17 cellular contexts compared by ENCODE assay signal in the genomic region with DNA sequence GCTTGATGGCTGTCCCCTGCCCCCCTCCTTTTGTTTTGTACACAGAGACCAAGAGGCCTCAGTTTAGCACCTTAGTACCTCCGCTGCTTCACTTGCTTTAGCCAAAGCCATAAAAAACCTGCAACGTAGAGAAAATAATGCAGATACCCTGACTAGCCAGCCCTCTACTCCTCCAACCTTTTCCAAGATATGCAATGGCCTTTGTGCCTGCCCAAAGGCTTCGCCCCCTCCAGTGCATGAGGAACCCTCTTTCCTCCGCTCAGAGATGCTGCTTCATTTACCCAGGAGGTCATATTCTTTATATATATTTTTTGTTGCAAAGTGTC. TPM values are rescaled to one million over a fixed set of nuclear protein-coding genes. Genes with fewer than 3 reads are reported as not detected.
DNase-seq lines count a peak whose midpoint lies in the region; ATAC-seq, FAIRE-seq and TF ChIP-seq lines count a peak whose summit lies in the region.
"Had no signal": no experiment of that assay in that cellular context is flagged by ENCODE, and none has a peak within 500 bp of the region (broad histone marks: within the 10 kb centered on the region; RNA-seq: fewer than 3 reads in every experiment).

No MANE protein-coding gene starts in this region.

- TF ChIP-seq CTCF in K562 (IDR thresholded peaks at IDR 0.05 in 2 of 3, conservative IDR thresholded peaks at IDR 0.05 in 1 of 3; ENCODE audit: insufficient read depth in 2 of 3, low read depth in 1 of 3, low read length in 3 of 3): no peak
- no peak for TF ChIP-seq CTCF in neural progenitor cell (IDR thresholded peaks at IDR 0.05)

- TF ChIP-seq EP300 in K562 (IDR thresholded peaks at IDR 0.05; ENCODE audit: low read length): no peak

- H3K4me1 Mint-ChIP-seq in neural progenitor cell: peaks cover 16% of the 10 kb centered on the region
- H3K4me1 Mint-ChIP-seq in CD8-positive, alpha-beta memory T cell: peaks cover 0 to 4% (median 0%) of the 10 kb centered on the region in 3 donors

- H4K20me1 ChIP-seq in K562 (replicated peaks; ENCODE audit: control insufficient read depth, insufficient read depth, low read length) (no peaks in the 10 kb centered on the region), neural progenitor cell (ENCODE audit: low read depth) (no peaks in the 10 kb centered on the region)

- H3K4me1 ChIP-seq in HUES48 (ENCODE audit: control insufficient read depth, insufficient read depth, low read length): no peaks in the 10 kb centered on the region
- H3K4me1 ChIP-seq in K562 (replicated peaks in 1 of 2; ENCODE audit: control insufficient read depth in 2 of 2, insufficient read depth in 2 of 2, low read length in 2 of 2): peaks cover 28 to 34% of the 10 kb centered on the region in 2 experiments
- peaks cover 26% of the 10 kb centered on the region for H3K4me1 ChIP-seq in neural progenitor cell
- H3K4me1 ChIP-seq in CD8-positive, alpha-beta memory T cell (ENCODE audit: insufficient read depth, low read length): no peaks in the 10 kb centered on the region

- in situ Hi-C loops in K562 (cut with MboI): no loop called here

- H3K4me3 Mint-ChIP-seq in neural progenitor cell: peak overlapping the region; percentile 34
- H3K4me3 Mint-ChIP-seq in CD8-positive, alpha-beta memory T cell: no peak overlapping the region

- H3K79me2 ChIP-seq in K562 (ENCODE audit: control insufficient read depth, insufficient read depth, low read length) (no peaks in the 10 kb centered on the region), neural progenitor cell (ENCODE audit: low read depth) (no peaks in the 10 kb centered on the region)

- TF ChIP-seq RAD21 in K562 (CRISPR knock-in tag; conservative IDR thresholded peaks at IDR 0.05 in 1 of 2, IDR thresholded peaks at IDR 0.05 in 1 of 2): no peak

- peaks cover 41% of the 10 kb centered on the region for H3K36me3 ChIP-seq in HUES48 (ENCODE audit: control insufficient read depth, insufficient read depth, low read length)
- H3K36me3 ChIP-seq in K562 (ENCODE audit: control insufficient read depth, insufficient read depth, low read length): peaks cover 30% of the 10 kb centered on the region
- peaks cover 4% of the 10 kb centered on the region for H3K36me3 ChIP-seq in neural progenitor cell
- peaks cover 26% of the 10 kb centered on the region for H3K36me3 ChIP-seq in CD8-positive, alpha-beta memory T cell (ENCODE audit: insufficient read depth, low read length)

- intact Hi-C loops in K562 (cut with micrococcal nuclease): loop anchor here (1.0 kb wide), 1 partner anchor 21 kb away; no protein-coding TSS in a partner anchor

- H3K9ac ChIP-seq in HUES48 (ENCODE audit: low read depth, low read length) (no peak overlapping the region), K562 (ENCODE audit: insufficient read depth in 1 of 2, low read depth in 2 of 2, low read length in 2 of 2) (peak overlapping the region in 1 of 2 experiments; percentile 24; a peak in 1 of 4 replicates), neural progenitor cell (no peak overlapping the region)
- H3K9ac ChIP-seq: GM23248 had no signal

- peaks cover 4% of the 10 kb centered on the region for H3K27me3 Mint-ChIP-seq in neural progenitor cell (ENCODE audit: insufficient read depth, low read depth)
- peaks cover 0 to 2% of the 10 kb centered on the region in 2 donors for H3K27me3 Mint-ChIP-seq in CD8-positive, alpha-beta memory T cell

- H3K27ac ChIP-seq in HUES48 (ENCODE audit: low read depth, low read length): peak overlapping the region; percentile 25
- peak overlapping the region; percentile 71 for H3K27ac ChIP-seq in K562 (ENCODE audit: extremely low read depth, low read depth, low read length)
- H3K27ac ChIP-seq in neural progenitor cell: peak overlapping the region; percentile 54
- H3K27ac ChIP-seq in CD8-positive, alpha-beta memory T cell (ENCODE audit: low read depth, low read length): no peak overlapping the region
- H3K27ac ChIP-seq: GM23248, SJCRH30 had no signal

- no TSS peak for BruUV-seq in K562 (replicated peaks; lab: Mats Ljungman, UMichigan)

- peak overlapping the region; percentile 70 for H3K4me2 ChIP-seq in K562 (ENCODE audit: insufficient read depth, low read length)
- H3K4me2 ChIP-seq in neural progenitor cell: peak overlapping the region; percentile 60

- no peak for TF ChIP-seq POLR2A in K562 (conservative IDR thresholded peaks at IDR 0.05)

- WGBS in K562 (ENCODE audit: insufficient coverage, low coverage, missing lambda C conversion rate): 9% methylated on average over 4 of the region's 4 CpGs

- peaks cover 24% of the 10 kb centered on the region for H3F3A ChIP-seq in neural progenitor cell (ENCODE audit: low read depth)

- DNase-seq in K562 (ENCODE audit: extremely low read depth in 1 of 4, low spot score in 3 of 4) (no peak), neural progenitor cell (ENCODE audit: low spot score) (no peak), NCI-H510A treated with DMSO at 0.1 percent for 48 hours (lab: John Stamatoyannopoulos, UW) (no peak), HuH-7 (ENCODE audit: low spot score) (no peak)
- no peak for DNase-seq in CD8-positive, alpha-beta memory T cell
- DNase-seq: AML-193, Calu3, NCI-H146, NCI-H526 treated with DMSO at 0.1 percent for 48 hours, RPMI8226 had no signal

- POLR2A ChIA-PET in K562 (lab: Yijun Ruan, JAX): interaction anchor here (0.6 to 2.5 kb wide), 13 partner anchors 8 to 241 kb away, joined by 3 to 17 read pairs (median 6); a partner anchor contains a TSS
- POLR2A ChIA-PET in CD8-positive, alpha-beta memory T cell (lab: Charles Lee): no interaction called here

- FAIRE-seq in K562 (lab: Jason Lieb, UNC): no peak
- FAIRE-seq: G401.6, GM12892, GM19239 had no signal

- H3K27me3 ChIP-seq in HUES48 (ENCODE audit: control insufficient read depth, insufficient read depth, low read length) (no peaks in the 10 kb centered on the region), K562 (ENCODE audit: control insufficient read depth in 2 of 2, insufficient read depth in 2 of 2, low read length in 2 of 2) (no peaks in the 10 kb centered on the region), neural progenitor cell (no peaks in the 10 kb centered on the region)
- no peaks in the 10 kb centered on the region for H3K27me3 ChIP-seq in CD8-positive, alpha-beta memory T cell (ENCODE audit: insufficient read depth, low read length, poor library complexity, severe bottlenecking)
- H3K27me3 ChIP-seq: SJCRH30 had no signal

- H3K4me3 ChIP-seq in HUES48 (ENCODE audit: low read depth, low read length) (no peak overlapping the region), K562 (no peak overlapping the region), neural progenitor cell (no peak overlapping the region)
- no peak overlapping the region for H3K4me3 ChIP-seq in CD8-positive, alpha-beta memory T cell (ENCODE audit: low read length)
- H3K4me3 ChIP-seq: GM23248, SJCRH30 had no signal

- no peak overlapping the region for H3K27ac Mint-ChIP-seq in neural progenitor cell
- peak overlapping the region in 1 of 8 donors; percentile 63 for H3K27ac Mint-ChIP-seq in CD8-positive, alpha-beta memory T cell

- no peaks in the 10 kb centered on the region for H3K9me3 Mint-ChIP-seq in neural progenitor cell
- H3K9me3 Mint-ChIP-seq in CD8-positive, alpha-beta memory T cell: no peaks in the 10 kb centered on the region

- no peaks in the 10 kb centered on the region for H3K9me3 ChIP-seq in HUES48 (ENCODE audit: control insufficient read depth, insufficient read depth, low read length)
- H3K9me3 ChIP-seq in K562 (replicated peaks; ENCODE audit: control insufficient read depth, insufficient read depth, low read depth, low read length): no peaks in the 10 kb centered on the region
- H3K9me3 ChIP-seq in neural progenitor cell (ENCODE audit: low read depth): no peaks in the 10 kb centered on the region
- no peaks in the 10 kb centered on the region for H3K9me3 ChIP-seq in CD8-positive, alpha-beta memory T cell (ENCODE audit: low read length)
- H3K9me3 ChIP-seq: SJCRH30 had no signal

- CTCF ChIA-PET in K562 (lab: Yijun Ruan, JAX; ENCODE audit: low intra/inter-chr PET ratio): interaction anchor here (0.7 kb wide), 1 partner anchor 11 kb away, joined by 5 read pairs; no protein-coding TSS in a partner anchor
- CTCF ChIA-PET in CD8-positive, alpha-beta memory T cell (lab: Charles Lee): interaction anchor here (2.1 kb wide), 1 partner anchor 20 kb away, joined by 6 read pairs; no protein-coding TSS in a partner anchor

- no peaks in the 10 kb centered on the region for H3K9me1 ChIP-seq in K562 (ENCODE audit: control insufficient read depth, insufficient read depth, low read length)

- H3K36me3 Mint-ChIP-seq in neural progenitor cell: peaks cover 24% of the 10 kb centered on the region
- H3K36me3 Mint-ChIP-seq in CD8-positive, alpha-beta memory T cell: peaks cover 10 to 58% (median 20%) of the 10 kb centered on the region in 3 donors

- ATAC-seq in K562: peak; percentile 34

- peak overlapping the region; percentile 29; the same call in 1 of the 2 replicates for H2AFZ ChIP-seq in K562 (ENCODE audit: low read depth, low read length)
- no peak overlapping the region for H2AFZ ChIP-seq in neural progenitor cell (replicated peaks)
- H2AFZ ChIP-seq: GM23248 had no signal

RNA-seq across cellular contexts. Expression of a gene that starts 17.0 kb away (rescaled TPM):
- total RNA-seq in K562 (2011; cell fraction: chromatin; rRNA removed; ENCODE audit: low replicate concordance): 14.6 and 22.8 TPM in 2 replicates
- 8.8 and 9.7 TPM in 2 replicates for total RNA-seq in K562 (2011; cell fraction: nucleolus; rRNA removed)
- total RNA-seq in K562 (2011; cell fraction: nucleoplasm; rRNA removed): 7.5 and 8.7 TPM in 2 replicates
- total RNA-seq in K562 (2014; rRNA removed) (0.14 and 0.41 TPM in 2 replicates), K562 (2014; rRNA removed; fragmentation: Illumina TruSeq; extraction: Trizol) (0.29 and 0.33 TPM in 2 replicates), K562 (2015; rRNA removed; fragmentation: Illumina TruSeq; extraction: Trizol) (0.38 and 0.62 TPM in 2 replicates), K562 (2021) (1.5 and 1.8 TPM in 2 replicates), neural progenitor cell (ENCODE audit: low replicate concordance) (15.1 and 29.7 TPM in 2 replicates)
- polyA plus RNA-seq in K562 (2011; rRNA removed) (1.0 and 2.8 TPM in 2 replicates), K562 (2014; fragmentation: Illumina TruSeq; extraction: Trizol) (0.89 and 1.4 TPM in 2 replicates), K562 (2014; fragmentation: Nextera tagmentation; extraction: Ambion mirVana) (under 1 TPM; 0.10 to 0.17 TPM), K562 (2014; rRNA removed) (1.6 and 1.8 TPM in 2 replicates)
- polyA plus RNA-seq in K562 (2011; cell fraction: cytosol; rRNA removed): 1.3 and 2.0 TPM in 2 replicates
- 17.0 and 22.4 TPM in 2 replicates for polyA plus RNA-seq in K562 (2011; cell fraction: nucleus; rRNA removed)
- polyA plus RNA-seq in K562 (2012): 1.5 and 4.8 TPM in 2 replicates
- 0.35 and 0.45 TPM in 2 replicates for polyA minus RNA-seq in K562 (2011; rRNA and poly(A)+ RNA removed)
- 0.19 and 0.36 TPM in 2 replicates for polyA minus RNA-seq in K562 (2011; cell fraction: cytosol; rRNA and poly(A)+ RNA removed)
- polyA minus RNA-seq in K562 (2011; cell fraction: nucleus; rRNA and poly(A)+ RNA removed): 1.8 and 3.6 TPM in 2 replicates
- 1 to 10 TPM; 1.2 to 1.7 TPM for total RNA-seq in CD8-positive, alpha-beta memory T cell
- polyA plus RNA-seq in CD8-positive, alpha-beta memory T cell: 1.1 TPM

RNA-seq across cellular contexts. Expression of a gene that starts 17.7 kb away (rescaled TPM):
- total RNA-seq in K562 (2011; cell fraction: chromatin; rRNA removed; ENCODE audit: low replicate concordance): 0.77 and 2.7 TPM in 2 replicates
- 4.5 TPM in 2 replicates for total RNA-seq in K562 (2011; cell fraction: nucleolus; rRNA removed)
- 1.8 and 2.3 TPM in 2 replicates for total RNA-seq in K562 (2011; cell fraction: nucleoplasm; rRNA removed)
- total RNA-seq in K562 (2014; rRNA removed) (2.5 and 3.6 TPM in 2 replicates), K562 (2014; rRNA removed; fragmentation: Illumina TruSeq; extraction: Trizol) (0.18 and 0.19 TPM in 2 replicates), K562 (2015; rRNA removed; fragmentation: Illumina TruSeq; extraction: Trizol) (0.58 and 0.68 TPM in 2 replicates), K562 (2021) (4.0 and 4.8 TPM in 2 replicates), neural progenitor cell (ENCODE audit: low replicate concordance) (1.6 TPM in 1 of 2 replicates, not detected in the other)
- polyA plus RNA-seq in K562 (2011; rRNA removed) (0.82 and 3.6 TPM in 2 replicates), K562 (2014; fragmentation: Illumina TruSeq; extraction: Trizol) (0.06 and 0.28 TPM in 2 replicates), K562 (2014; fragmentation: Nextera tagmentation; extraction: Ambion mirVana) (not detected), K562 (2014; rRNA removed) (3.6 and 4.3 TPM in 2 replicates)
- 6.0 and 7.2 TPM in 2 replicates for polyA plus RNA-seq in K562 (2011; cell fraction: cytosol; rRNA removed)
- polyA plus RNA-seq in K562 (2011; cell fraction: nucleus; rRNA removed): 7.7 and 10.7 TPM in 2 replicates
- 5.1 and 10.4 TPM in 2 replicates for polyA plus RNA-seq in K562 (2012)
- polyA minus RNA-seq in K562 (2011; rRNA and poly(A)+ RNA removed): 0.21 and 0.30 TPM in 2 replicates
- 0.86 and 4.7 TPM in 2 replicates for polyA minus RNA-seq in K562 (2011; cell fraction: cytosol; rRNA and poly(A)+ RNA removed)
- polyA minus RNA-seq in K562 (2011; cell fraction: nucleus; rRNA and poly(A)+ RNA removed): 1.9 and 5.7 TPM in 2 replicates
- under 1 TPM; 0.18 to 0.20 TPM for total RNA-seq in CD8-positive, alpha-beta memory T cell
- polyA plus RNA-seq in CD8-positive, alpha-beta memory T cell: 1.9 TPM
- total RNA-seq: HT-29 had no signal

RNA-seq across cellular contexts. Expression of a gene that starts 22.6 kb away (rescaled TPM):
- 23.0 and 51.2 TPM in 2 replicates for total RNA-seq in K562 (2011; cell fraction: chromatin; rRNA removed; ENCODE audit: low replicate concordance)
- 37.7 and 51.7 TPM in 2 replicates for total RNA-seq in K562 (2011; cell fraction: nucleolus; rRNA removed)
- 29.7 and 29.8 TPM in 2 replicates for total RNA-seq in K562 (2011; cell fraction: nucleoplasm; rRNA removed)
- 20.6 and 28.2 TPM in 2 replicates for total RNA-seq in K562 (2014; rRNA removed)
- total RNA-seq in K562 (2014; rRNA removed; fragmentation: Illumina TruSeq; extraction: Trizol): 2.0 and 2.6 TPM in 2 replicates
- total RNA-seq in K562 (2015; rRNA removed; fragmentation: Illumina TruSeq; extraction: Trizol): 7.5 and 7.8 TPM in 2 replicates
- 32.7 and 34.5 TPM in 2 replicates for total RNA-seq in K562 (2021)
- 4.3 and 8.0 TPM in 2 replicates for polyA plus RNA-seq in K562 (2011; rRNA removed)
- 5.6 and 15.6 TPM in 2 replicates for polyA plus RNA-seq in K562 (2011; cell fraction: cytosol; rRNA removed)
- polyA plus RNA-seq in K562 (2011; cell fraction: nucleus; rRNA removed): 24.8 and 51.1 TPM in 2 replicates
- 12.5 and 25.8 TPM in 2 replicates for polyA plus RNA-seq in K562 (2012)
- polyA plus RNA-seq in K562 (2014; fragmentation: Illumina TruSeq; extraction: Trizol): 5.0 and 19.4 TPM in 2 replicates
- polyA plus RNA-seq in K562 (2014; fragmentation: Nextera tagmentation; extraction: Ambion mirVana): under 1 TPM; 0.58 to 0.80 TPM
- polyA plus RNA-seq in K562 (2014; rRNA removed): 29.0 and 31.0 TPM in 2 replicates
- polyA minus RNA-seq in K562 (2011; rRNA and poly(A)+ RNA removed): 1.3 and 1.9 TPM in 2 replicates
- 6.6 and 8.6 TPM in 2 replicates for polyA minus RNA-seq in K562 (2011; cell fraction: cytosol; rRNA and poly(A)+ RNA removed)
- 7.0 and 12.1 TPM in 2 replicates for polyA minus RNA-seq in K562 (2011; cell fraction: nucleus; rRNA and poly(A)+ RNA removed)
- total RNA-seq in neural progenitor cell (ENCODE audit: low replicate concordance): 3.4 and 22.8 TPM in 2 replicates
- total RNA-seq in CD8-positive, alpha-beta memory T cell: under 1 TPM; 0.38 to 0.70 TPM
- polyA plus RNA-seq in CD8-positive, alpha-beta memory T cell: not detected

RNA-seq across cellular contexts. Expression of a gene that starts 40.3 kb away (rescaled TPM):
- 1.1 TPM in 1 of 2 replicates, not detected in the other for total RNA-seq in K562 (2011; cell fraction: chromatin; rRNA removed; ENCODE audit: low replicate concordance)
- 0.39 and 0.83 TPM in 2 replicates for total RNA-seq in K562 (2011; cell fraction: nucleolus; rRNA removed)
- total RNA-seq in K562 (2011; cell fraction: nucleoplasm; rRNA removed): 0.37 TPM in 1 of 2 replicates, not detected in the other
- total RNA-seq in K562 (2014; rRNA removed) (0.09 and 0.12 TPM in 2 replicates), K562 (2014; rRNA removed; fragmentation: Illumina TruSeq; extraction: Trizol) (not detected in 2 replicates), K562 (2015; rRNA removed; fragmentation: Illumina TruSeq; extraction: Trizol) (0.26 and 0.29 TPM in 2 replicates), K562 (2021) (0.78 and 0.80 TPM in 2 replicates), neural progenitor cell (ENCODE audit: low replicate concordance) (12.8 and 19.6 TPM in 2 replicates)
- polyA plus RNA-seq in K562 (2011; rRNA removed) (0.21 and 0.37 TPM in 2 replicates), K562 (2014; fragmentation: Illumina TruSeq; extraction: Trizol) (0.24 and 0.35 TPM in 2 replicates), K562 (2014; fragmentation: Nextera tagmentation; extraction: Ambion mirVana) (under 1 TPM; 0.15 to 0.34 TPM), K562 (2014; rRNA removed) (not detected in 2 replicates)
- polyA plus RNA-seq in K562 (2011; cell fraction: cytosol; rRNA removed): 0.15 and 0.24 TPM in 2 replicates
- polyA plus RNA-seq in K562 (2011; cell fraction: nucleus; rRNA removed): 0.91 and 2.0 TPM in 2 replicates
- polyA plus RNA-seq in K562 (2012): 0.35 and 0.40 TPM in 2 replicates
- polyA minus RNA-seq in K562 (2011; rRNA and poly(A)+ RNA removed): 0.11 and 0.15 TPM in 2 replicates
- polyA minus RNA-seq in K562 (2011; cell fraction: cytosol; rRNA and poly(A)+ RNA removed): 0.86 and 1.6 TPM in 2 replicates
- polyA minus RNA-seq in K562 (2011; cell fraction: nucleus; rRNA and poly(A)+ RNA removed): 0.33 TPM in 1 of 2 replicates, not detected in the other
- total RNA-seq in CD8-positive, alpha-beta memory T cell: 10 to 100 TPM; 10.6 to 11.6 TPM
- polyA plus RNA-seq in CD8-positive, alpha-beta memory T cell: 3.4 TPM

RNA-seq across cellular contexts. Expression of a gene that starts 45.5 kb away (rescaled TPM):
- total RNA-seq in K562 (2011; cell fraction: chromatin; rRNA removed; ENCODE audit: low replicate concordance): 147 and 238 TPM in 2 replicates
- total RNA-seq in K562 (2011; cell fraction: nucleolus; rRNA removed): 68.5 and 79.5 TPM in 2 replicates
- total RNA-seq in K562 (2011; cell fraction: nucleoplasm; rRNA removed): 107 and 119 TPM in 2 replicates
- 14.7 and 20.2 TPM in 2 replicates for total RNA-seq in K562 (2014; rRNA removed)
- 22.7 and 26.3 TPM in 2 replicates for total RNA-seq in K562 (2014; rRNA removed; fragmentation: Illumina TruSeq; extraction: Trizol)
- 16.8 and 17.6 TPM in 2 replicates for total RNA-seq in K562 (2015; rRNA removed; fragmentation: Illumina TruSeq; extraction: Trizol)
- 22.9 and 23.8 TPM in 2 replicates for total RNA-seq in K562 (2021)
- polyA plus RNA-seq in K562 (2011; rRNA removed): 34.7 and 37.3 TPM in 2 replicates
- 27.0 and 33.9 TPM in 2 replicates for polyA plus RNA-seq in K562 (2011; cell fraction: cytosol; rRNA removed)
- polyA plus RNA-seq in K562 (2011; cell fraction: nucleus; rRNA removed): 75.3 and 116 TPM in 2 replicates
- polyA plus RNA-seq in K562 (2012): 17.1 and 27.3 TPM in 2 replicates
- 34.0 and 39.6 TPM in 2 replicates for polyA plus RNA-seq in K562 (2014; fragmentation: Illumina TruSeq; extraction: Trizol)
- 10 to 100 TPM in 1 of 2 experiments, 1 to 10 TPM in 1; 8.6 to 15.3 TPM for polyA plus RNA-seq in K562 (2014; fragmentation: Nextera tagmentation; extraction: Ambion mirVana)
- polyA plus RNA-seq in K562 (2014; rRNA removed): 36.2 and 40.8 TPM in 2 replicates
- polyA minus RNA-seq in K562 (2011; rRNA and poly(A)+ RNA removed): 53.9 and 55.0 TPM in 2 replicates
- 16.1 and 18.2 TPM in 2 replicates for polyA minus RNA-seq in K562 (2011; cell fraction: cytosol; rRNA and poly(A)+ RNA removed)
- polyA minus RNA-seq in K562 (2011; cell fraction: nucleus; rRNA and poly(A)+ RNA removed): 50.1 and 53.6 TPM in 2 replicates
- total RNA-seq in neural progenitor cell (ENCODE audit: low replicate concordance): 47.1 and 48.5 TPM in 2 replicates
- 10 to 100 TPM; 40.8 to 42.6 TPM for total RNA-seq in CD8-positive, alpha-beta memory T cell
- polyA plus RNA-seq in CD8-positive, alpha-beta memory T cell: 37.2 TPM
